9 cellular contexts compared by ENCODE assay signal in the genomic region with DNA sequence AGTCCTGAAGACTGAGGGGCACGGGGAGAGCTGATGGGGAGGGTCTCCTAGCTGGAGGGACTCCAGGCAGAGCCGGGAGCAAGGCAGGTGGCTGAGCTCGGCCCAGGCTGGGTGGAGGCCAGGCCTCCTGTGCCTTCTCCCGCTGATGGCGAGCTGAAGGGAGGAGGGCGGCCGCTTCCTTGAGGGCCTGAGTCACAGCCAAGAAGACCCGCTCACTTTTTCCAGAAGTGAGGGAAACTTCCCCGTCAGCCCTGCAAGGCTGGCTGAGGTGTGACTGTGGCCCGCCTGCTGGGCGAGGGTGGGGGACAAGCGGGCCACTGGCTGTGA. TPM values are rescaled to one million over a fixed set of nuclear protein-coding genes. Genes with fewer than 3 reads are reported as not detected.
DNase-seq lines count a peak whose midpoint lies in the region; ATAC-seq and TF ChIP-seq lines count a peak whose summit lies in the region.
"Had no signal": no experiment of that assay in that cellular context is flagged by ENCODE, and none has a peak within 500 bp of the region (broad histone marks: within the 10 kb centered on the region; RNA-seq: fewer than 3 reads in every experiment).

No MANE protein-coding gene starts in this region.

- intact Hi-C loops in heart left ventricle (cut with DNase I): no loop called here
- intact Hi-C loops in Right ventricle myocardium superior (cut with DNase I): no loop called here

- DNase-seq in heart left ventricle (peak in 4 of 5 donors; percentile 60 to 78 (median 72)), Right ventricle myocardium superior (no peak), left kidney (ENCODE audit: low read depth, low spot score) (peak; percentile 33), KG1 (lab: John Stamatoyannopoulos, UW) (no peak)
- DNase-seq in activated naive CD8-positive, alpha-beta T cell treated with anti-CD3 and anti-CD28 coated beads, Interleukin-2, amount 50 U/mL, for 24 hours: peak; percentile 77
- peak; percentile 36 for DNase-seq in stimulated activated CD8-positive, alpha-beta memory T cell treated with anti-CD3 and anti-CD28 coated beads, Interleukin-12 subunit alpha, Interleukin-12 subunit beta, amount 100 ng/mL, for 24 hours (ENCODE audit: extremely low read depth)

- H3K4me1 Mint-ChIP-seq in activated naive CD8-positive, alpha-beta T cell treated with anti-CD3 and anti-CD28 coated beads, Interleukin-2, amount 50 U/mL, for 24 hours: peaks cover 12% of the 10 kb centered on the region

- peak overlapping the region; percentile 73 to 99 (median 91) for H3K27ac ChIP-seq in heart left ventricle

- peak overlapping the region in 9 of 12 donors; percentile 18 to 66 (median 61) for H3K4me3 ChIP-seq in heart left ventricle

- H3K4me3 Mint-ChIP-seq in activated naive CD8-positive, alpha-beta T cell treated with anti-CD3 and anti-CD28 coated beads, Interleukin-2, amount 50 U/mL, for 24 hours: peak overlapping the region; percentile 36

- peak; percentile 2 to 36 (median 14) for ATAC-seq in heart left ventricle
- ATAC-seq in Right ventricle myocardium superior (ENCODE audit: poor library complexity): no peak
- ATAC-seq in activated naive CD8-positive, alpha-beta T cell treated with anti-CD3 and anti-CD28 coated beads, Interleukin-2, amount 50 U/mL, for 24 hours: peak; percentile 91
- no peak for ATAC-seq in HG03432 (IDR thresholded peaks at IDR 0.05; ENCODE audit: unreplicated experiment)
- no peak for ATAC-seq in GM21390 (IDR thresholded peaks at IDR 0.05; ENCODE audit: unreplicated experiment)

- peak overlapping the region; percentile 73 for H3K27ac Mint-ChIP-seq in activated naive CD8-positive, alpha-beta T cell treated with anti-CD3 and anti-CD28 coated beads, Interleukin-2, amount 50 U/mL, for 24 hours

- H3K27me3 Mint-ChIP-seq in activated naive CD8-positive, alpha-beta T cell treated with anti-CD3 and anti-CD28 coated beads, Interleukin-2, amount 50 U/mL, for 24 hours: peaks cover 31% of the 10 kb centered on the region

- WGBS in heart left ventricle, 4 donors: 11 to 44% (median 38%) methylated on average over 8 to 12 of the region's 12 CpGs

- no peaks in the 10 kb centered on the region for H3K36me3 ChIP-seq in heart left ventricle

- TF ChIP-seq CTCF in heart left ventricle (IDR thresholded peaks at IDR 0.05): no peak

- H3K9me3 ChIP-seq in heart left ventricle: no peaks in the 10 kb centered on the region

- TF ChIP-seq POLR2A in heart left ventricle (IDR thresholded peaks at IDR 0.05): no peak

- H3K9me3 Mint-ChIP-seq in activated naive CD8-positive, alpha-beta T cell treated with anti-CD3 and anti-CD28 coated beads, Interleukin-2, amount 50 U/mL, for 24 hours: no peaks in the 10 kb centered on the region

- H3K27me3 ChIP-seq in heart left ventricle: peaks cover 0 to 35% (median 0%) of the 10 kb centered on the region in 9 donors

- H3K36me3 Mint-ChIP-seq in activated naive CD8-positive, alpha-beta T cell treated with anti-CD3 and anti-CD28 coated beads, Interleukin-2, amount 50 U/mL, for 24 hours (ENCODE audit: low read depth): no peaks in the 10 kb centered on the region

- peaks cover 17 to 87% (median 75%) of the 10 kb centered on the region in 12 donors for H3K4me1 ChIP-seq in heart left ventricle

RNA-seq across cellular contexts. Expression of a gene that starts 1.7 kb away (rescaled TPM):
- total RNA-seq in heart left ventricle (10 to 100 TPM; 11.0 to 49.5 (median 18.8) TPM), Right ventricle myocardium superior (17.1 TPM)
- 10 to 100 TPM in 1 of 2 donors, 1 to 10 TPM in 1; 7.0 to 13.2 TPM for polyA plus RNA-seq in heart left ventricle

RNA-seq across cellular contexts. Expression of a gene that starts 12.7 kb away (rescaled TPM):
- total RNA-seq in heart left ventricle (1 to 10 TPM in 8 of 9 donors, under 1 TPM in 1; 0.58 to 4.0 (median 1.3) TPM), Right ventricle myocardium superior (1.8 TPM)
- polyA plus RNA-seq in heart left ventricle: 1 to 10 TPM in 1 of 2 donors, under 1 TPM in 1; 0.86 to 1.5 TPM
- total RNA-seq: activated CD8-positive, alpha-beta memory T cell treated with anti-CD3 and anti-CD28 coated beads for 36 hours had no signal

RNA-seq across cellular contexts. Expression of a gene that starts 15.7 kb away (rescaled TPM):
- total RNA-seq in heart left ventricle: 1 to 10 TPM in 3 of 9 donors, under 1 TPM in 4, not detected in 2; 0.12 to 3.4 (median 0.60) TPM
- under 1 TPM; 0.49 to 0.53 TPM for polyA plus RNA-seq in heart left ventricle
- 0.94 TPM for total RNA-seq in Right ventricle myocardium superior

RNA-seq across cellular contexts. Expression of a gene that starts 26.7 kb away (rescaled TPM):
- 100 to 1,000 TPM; 112 to 208 (median 128) TPM for total RNA-seq in heart left ventricle
- 100 to 1,000 TPM; 147 to 238 TPM for polyA plus RNA-seq in heart left ventricle
- 144 TPM for total RNA-seq in Right ventricle myocardium superior

RNA-seq across cellular contexts. Expression of a gene that starts 34.6 kb away (rescaled TPM):
- 10 to 100 TPM; 35.4 to 66.5 (median 50.7) TPM for total RNA-seq in heart left ventricle
- polyA plus RNA-seq in heart left ventricle: 10 to 100 TPM; 42.3 to 87.8 TPM
- total RNA-seq in Right ventricle myocardium superior: 45.7 TPM

Comparison
In these comparisons a context has a peak if more than half of its experiments do, and no peak if none do; other contexts are left out.
1. ATAC-seq: peak in heart left ventricle (4 of 4) and activated naive CD8-positive, alpha-beta T cell treated with anti-CD3 and anti-CD28 coated beads, Interleukin-2, amount 50 U/mL, for 24 hours (single experiment); none in Right ventricle myocardium superior (single experiment), HG03432 (single experiment) and GM21390 (single experiment).
2. DNase-seq: peak in heart left ventricle (4 of 5), activated naive CD8-positive, alpha-beta T cell treated with anti-CD3 and anti-CD28 coated beads, Interleukin-2, amount 50 U/mL, for 24 hours (single experiment), left kidney (single experiment) and stimulated activated CD8-positive, alpha-beta memory T cell treated with anti-CD3 and anti-CD28 coated beads, Interleukin-12 subunit alpha, Interleukin-12 subunit beta, amount 100 ng/mL, for 24 hours (single experiment); none in Right ventricle myocardium superior (single experiment) and KG1 (single experiment).